ENCODE assay signal across 1 cellular context in the genomic region with DNA sequence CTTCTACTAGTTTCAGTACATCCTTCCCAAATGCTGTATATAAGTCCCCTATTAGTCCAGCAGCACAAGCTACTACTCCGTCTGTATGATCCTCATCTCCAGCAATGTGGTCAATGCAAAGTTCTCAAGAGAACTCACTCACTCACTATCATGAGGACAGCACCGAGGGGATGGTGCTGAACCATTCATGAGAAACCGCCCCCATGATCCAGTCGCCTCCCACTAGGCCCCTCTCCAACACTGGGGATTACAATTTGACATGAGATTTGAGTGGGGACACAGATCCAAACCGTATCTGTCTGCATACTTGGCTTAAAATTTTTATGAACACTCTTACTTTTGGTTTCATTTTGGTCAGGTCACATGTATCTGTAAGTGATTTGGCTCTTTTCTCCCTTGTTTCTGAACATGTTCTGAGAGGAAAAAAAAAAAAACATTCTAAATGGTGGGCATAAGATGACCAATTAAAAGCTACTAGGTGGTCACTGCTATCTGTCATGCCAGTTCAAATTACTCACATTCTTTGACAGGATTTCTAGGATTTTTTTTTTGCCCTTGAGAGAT.
TF ChIP-seq lines count a peak whose summit lies in the region.

No MANE protein-coding gene starts in this region.

TF ChIP-seq in K562, 482 proteins besides CTCF, POLR2A, EP300 and RAD21 (continued from another document and continues in another):
- TF ChIP-seq, protein P1, sequence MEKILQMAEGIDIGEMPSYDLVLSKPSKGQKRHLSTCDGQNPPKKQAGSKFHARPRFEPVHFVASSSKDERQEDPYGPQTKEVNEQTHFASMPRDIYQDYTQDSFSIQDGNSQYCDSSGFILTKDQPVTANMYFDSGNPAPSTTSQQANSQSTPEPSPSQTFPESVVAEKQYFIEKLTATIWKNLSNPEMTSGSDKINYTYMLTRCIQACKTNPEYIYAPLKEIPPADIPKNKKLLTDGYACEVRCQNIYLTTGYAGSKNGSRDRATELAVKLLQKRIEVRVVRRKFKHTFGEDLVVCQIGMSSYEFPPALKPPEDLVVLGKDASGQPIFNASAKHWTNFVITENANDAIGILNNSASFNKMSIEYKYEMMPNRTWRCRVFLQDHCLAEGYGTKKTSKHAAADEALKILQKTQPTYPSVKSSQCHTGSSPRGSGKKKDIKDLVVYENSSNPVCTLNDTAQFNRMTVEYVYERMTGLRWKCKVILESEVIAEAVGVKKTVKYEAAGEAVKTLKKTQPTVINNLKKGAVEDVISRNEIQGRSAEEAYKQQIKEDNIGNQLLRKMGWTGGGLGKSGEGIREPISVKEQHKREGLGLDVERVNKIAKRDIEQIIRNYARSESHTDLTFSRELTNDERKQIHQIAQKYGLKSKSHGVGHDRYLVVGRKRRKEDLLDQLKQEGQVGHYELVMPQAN (IDR thresholded peaks at IDR 0.05; ENCODE audit: borderline replicate concordance) = peak; percentile 47; the same call in 1 of the 2 replicates
- TF ChIP-seq, protein P2, sequence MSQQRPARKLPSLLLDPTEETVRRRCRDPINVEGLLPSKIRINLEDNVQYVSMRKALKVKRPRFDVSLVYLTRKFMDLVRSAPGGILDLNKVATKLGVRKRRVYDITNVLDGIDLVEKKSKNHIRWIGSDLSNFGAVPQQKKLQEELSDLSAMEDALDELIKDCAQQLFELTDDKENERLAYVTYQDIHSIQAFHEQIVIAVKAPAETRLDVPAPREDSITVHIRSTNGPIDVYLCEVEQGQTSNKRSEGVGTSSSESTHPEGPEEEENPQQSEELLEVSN (IDR thresholded peaks at IDR 0.05; ENCODE audit: borderline replicate concordance in 1 of 2, extremely low read depth in 1 of 2, insufficient read depth in 1 of 2, insufficient read length in 1 of 2, low read depth in 1 of 2, low read length in 1 of 2, poor library complexity in 1 of 2, severe bottlenecking in 1 of 2) = no peak
- TF ChIP-seq MBD2 (IDR thresholded peaks at IDR 0.05; ENCODE audit: borderline replicate concordance, low read depth) (no peak), XRCC5 (IDR thresholded peaks at IDR 0.05; ENCODE audit: low read depth, low read length) (no peak), ZNF780A (CRISPR knock-in tag; IDR thresholded peaks at IDR 0.05) (no peak), SIRT6 (IDR thresholded peaks at IDR 0.05; ENCODE audit: low read depth, low read length) (no peak), CBFB (CRISPR knock-in tag; IDR thresholded peaks at IDR 0.05) (no peak), RBM17 (IDR thresholded peaks at IDR 0.05; ENCODE audit: borderline replicate concordance, low read depth, low read length) (no peak), MAFG (tag; conservative IDR thresholded peaks at IDR 0.05) (peak; percentile 28; the same call in 1 of the 2 replicates), BDP1 (IDR thresholded peaks at IDR 0.05; ENCODE audit: insufficient read depth, insufficient read length) (no peak), ZNF561 (CRISPR knock-in tag; conservative IDR thresholded peaks at IDR 0.05) (no peak), ZNF408 (CRISPR knock-in tag; IDR thresholded peaks at IDR 0.05; ENCODE audit: low read depth) (no peak), ATF1 (CRISPR knock-in tag; IDR thresholded peaks at IDR 0.05) (no peak), ATF1 (tag; IDR thresholded peaks at IDR 0.05) (0 out of 2 replicates have a peak, but pooled peaks have one; percentile 38), NFE2L1 (tag; IDR thresholded peaks at IDR 0.05; ENCODE audit: borderline replicate concordance, low read depth) (no peak), ZSCAN29 (IDR thresholded peaks at IDR 0.05) (no peak), ZNF717 (CRISPR knock-in tag; IDR thresholded peaks at IDR 0.05) (no peak), CC2D1A (IDR thresholded peaks at IDR 0.05) (0 out of 2 replicates have a peak, but pooled peaks have one; percentile 16), TAF9B (IDR thresholded peaks at IDR 0.05; ENCODE audit: partially characterized antibody) (peak; percentile 48), ZNF354B (CRISPR knock-in tag; IDR thresholded peaks at IDR 0.05) (no peak), MXI1 (IDR thresholded peaks at IDR 0.05; ENCODE audit: low read depth, low read length) (no peak), CEBPG (CRISPR knock-in tag; IDR thresholded peaks at IDR 0.05) (no peak), CEBPG (tag; conservative IDR thresholded peaks at IDR 0.05 in 1 of 2, IDR thresholded peaks at IDR 0.05 in 1 of 2) (no peak), TGIF2 (CRISPR knock-in tag; IDR thresholded peaks at IDR 0.05) (no peak), ZNF384 (IDR thresholded peaks at IDR 0.05; ENCODE audit: low read depth, low read length) (no peak), SMAD2 (IDR thresholded peaks at IDR 0.05; ENCODE audit: low read depth, low read length) (no peak), STAT5A (IDR thresholded peaks at IDR 0.05; ENCODE audit: borderline replicate concordance, low read length) (no peak), ARNT (IDR thresholded peaks at IDR 0.05) (0 out of 4 replicates have a peak, but pooled peaks of 1 of the 2 experiments have one; percentile 27), ZNF324 (CRISPR knock-in tag; IDR thresholded peaks at IDR 0.05) (no peak), CBX3 (IDR thresholded peaks at IDR 0.05; ENCODE audit: borderline replicate concordance in 1 of 2, low read length in 2 of 2) (0 out of 3 replicates have a peak, but pooled peaks of 1 of the 2 experiments have one; percentile 9), SREBF1 (IDR thresholded peaks at IDR 0.05; ENCODE audit: borderline replicate concordance, low read depth, low read length) (no peak), ZNF316 (IDR thresholded peaks at IDR 0.05) (0 out of 2 replicates have a peak, but pooled peaks have one; percentile 42), PHF8 (IDR thresholded peaks at IDR 0.05; ENCODE audit: borderline replicate concordance, low read length) (0 out of 2 replicates have a peak, but pooled peaks have one; percentile 19), ZNF263 (CRISPR knock-in tag; IDR thresholded peaks at IDR 0.05; ENCODE audit: borderline replicate concordance) (no peak), SUPT5H (IDR thresholded peaks at IDR 0.05) (0 out of 2 replicates have a peak, but pooled peaks have one; percentile 45), KLF13 (tag; IDR thresholded peaks at IDR 0.05; ENCODE audit: borderline replicate concordance, low read depth) (peak; percentile 62; the same call in 1 of the 2 replicates), CTBP1 (IDR thresholded peaks at IDR 0.05; ENCODE audit: borderline replicate concordance) (no peak; the same call in 1 of the 2 replicates), CBX1 (IDR thresholded peaks at IDR 0.05; ENCODE audit: low read depth) (0 out of 2 replicates have a peak, but pooled peaks have one; percentile 22), TSC22D4 (tag; IDR thresholded peaks at IDR 0.05) (no peak), LEF1 (IDR thresholded peaks at IDR 0.05) (no peak), DNMT1 (IDR thresholded peaks at IDR 0.05) (no peak), SMC3 (conservative IDR thresholded peaks at IDR 0.05; ENCODE audit: insufficient read depth, low read depth, low read length) (no peak), MAFF (IDR thresholded peaks at IDR 0.05; ENCODE audit: low read length) (no peak), PTRF (tag; IDR thresholded peaks at IDR 0.05) (no peak), KLF6 (CRISPR knock-in tag; IDR thresholded peaks at IDR 0.05; ENCODE audit: borderline replicate concordance) (no peak), PYGO2 (tag; IDR thresholded peaks at IDR 0.05) (no peak), NBN (IDR thresholded peaks at IDR 0.05; ENCODE audit: low read depth) (0 out of 2 replicates have a peak, but pooled peaks have one; percentile 21), KDM1A (IDR thresholded peaks at IDR 0.05) (no peak), TRIM28 (IDR thresholded peaks at IDR 0.05) (peak; percentile 28; the same call in 1 of the 2 replicates), ZNF644 (tag; IDR thresholded peaks at IDR 0.05; ENCODE audit: low read depth) (peak; percentile 69; the same call in 1 of the 2 replicates), SIX5 (IDR thresholded peaks at IDR 0.05; ENCODE audit: borderline replicate concordance in 1 of 2, insufficient read depth in 1 of 2, low read depth in 1 of 2, low read length in 2 of 2) (no peak), CCNT2 (IDR thresholded peaks at IDR 0.05; ENCODE audit: borderline replicate concordance, extremely low read depth, insufficient read length, low read depth, low read length) (no peak), BACH1 (tag; IDR thresholded peaks at IDR 0.05) (0 out of 2 replicates have a peak, but pooled peaks have one; percentile 52), ZNF584 (CRISPR knock-in tag; IDR thresholded peaks at IDR 0.05; ENCODE audit: low read depth) (no peak), ZBTB8A (IDR thresholded peaks at IDR 0.05; ENCODE audit: partially characterized antibody) (no peak), ZNF3 (CRISPR knock-in tag; IDR thresholded peaks at IDR 0.05) (no peak), MTA3 (IDR thresholded peaks at IDR 0.05; ENCODE audit: borderline replicate concordance) (peak; percentile 39; the same call in 1 of the 2 replicates)
- TF ChIP-seq, protein P3, sequence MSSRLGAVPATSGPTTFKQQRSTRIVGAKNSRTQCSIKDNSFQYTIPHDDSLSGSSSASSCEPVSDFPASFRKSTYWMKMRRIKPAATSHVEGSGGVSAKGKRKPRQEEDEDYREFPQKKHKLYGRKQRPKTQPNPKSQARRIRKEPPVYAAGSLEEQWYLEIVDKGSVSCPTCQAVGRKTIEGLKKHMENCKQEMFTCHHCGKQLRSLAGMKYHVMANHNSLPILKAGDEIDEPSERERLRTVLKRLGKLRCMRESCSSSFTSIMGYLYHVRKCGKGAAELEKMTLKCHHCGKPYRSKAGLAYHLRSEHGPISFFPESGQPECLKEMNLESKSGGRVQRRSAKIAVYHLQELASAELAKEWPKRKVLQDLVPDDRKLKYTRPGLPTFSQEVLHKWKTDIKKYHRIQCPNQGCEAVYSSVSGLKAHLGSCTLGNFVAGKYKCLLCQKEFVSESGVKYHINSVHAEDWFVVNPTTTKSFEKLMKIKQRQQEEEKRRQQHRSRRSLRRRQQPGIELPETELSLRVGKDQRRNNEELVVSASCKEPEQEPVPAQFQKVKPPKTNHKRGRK (tag; IDR thresholded peaks at IDR 0.05) = no peak
- TF ChIP-seq, protein P4, sequence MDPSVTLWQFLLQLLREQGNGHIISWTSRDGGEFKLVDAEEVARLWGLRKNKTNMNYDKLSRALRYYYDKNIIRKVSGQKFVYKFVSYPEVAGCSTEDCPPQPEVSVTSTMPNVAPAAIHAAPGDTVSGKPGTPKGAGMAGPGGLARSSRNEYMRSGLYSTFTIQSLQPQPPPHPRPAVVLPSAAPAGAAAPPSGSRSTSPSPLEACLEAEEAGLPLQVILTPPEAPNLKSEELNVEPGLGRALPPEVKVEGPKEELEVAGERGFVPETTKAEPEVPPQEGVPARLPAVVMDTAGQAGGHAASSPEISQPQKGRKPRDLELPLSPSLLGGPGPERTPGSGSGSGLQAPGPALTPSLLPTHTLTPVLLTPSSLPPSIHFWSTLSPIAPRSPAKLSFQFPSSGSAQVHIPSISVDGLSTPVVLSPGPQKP (CRISPR knock-in tag; IDR thresholded peaks at IDR 0.05) = no peak
- TF ChIP-seq, protein P5, sequence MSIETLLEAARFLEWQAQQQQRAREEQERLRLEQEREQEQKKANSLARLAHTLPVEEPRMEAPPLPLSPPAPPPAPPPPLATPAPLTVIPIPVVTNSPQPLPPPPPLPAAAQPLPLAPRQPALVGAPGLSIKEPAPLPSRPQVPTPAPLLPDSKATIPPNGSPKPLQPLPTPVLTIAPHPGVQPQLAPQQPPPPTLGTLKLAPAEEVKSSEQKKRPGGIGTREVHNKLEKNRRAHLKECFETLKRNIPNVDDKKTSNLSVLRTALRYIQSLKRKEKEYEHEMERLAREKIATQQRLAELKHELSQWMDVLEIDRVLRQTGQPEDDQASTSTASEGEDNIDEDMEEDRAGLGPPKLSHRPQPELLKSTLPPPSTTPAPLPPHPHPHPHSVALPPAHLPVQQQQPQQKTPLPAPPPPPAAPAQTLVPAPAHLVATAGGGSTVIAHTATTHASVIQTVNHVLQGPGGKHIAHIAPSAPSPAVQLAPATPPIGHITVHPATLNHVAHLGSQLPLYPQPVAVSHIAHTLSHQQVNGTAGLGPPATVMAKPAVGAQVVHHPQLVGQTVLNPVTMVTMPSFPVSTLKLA (conservative IDR thresholded peaks at IDR 0.05) = peak; percentile 27 to 33; a peak in 1 of 4 replicates
- TF ChIP-seq, protein P6, sequence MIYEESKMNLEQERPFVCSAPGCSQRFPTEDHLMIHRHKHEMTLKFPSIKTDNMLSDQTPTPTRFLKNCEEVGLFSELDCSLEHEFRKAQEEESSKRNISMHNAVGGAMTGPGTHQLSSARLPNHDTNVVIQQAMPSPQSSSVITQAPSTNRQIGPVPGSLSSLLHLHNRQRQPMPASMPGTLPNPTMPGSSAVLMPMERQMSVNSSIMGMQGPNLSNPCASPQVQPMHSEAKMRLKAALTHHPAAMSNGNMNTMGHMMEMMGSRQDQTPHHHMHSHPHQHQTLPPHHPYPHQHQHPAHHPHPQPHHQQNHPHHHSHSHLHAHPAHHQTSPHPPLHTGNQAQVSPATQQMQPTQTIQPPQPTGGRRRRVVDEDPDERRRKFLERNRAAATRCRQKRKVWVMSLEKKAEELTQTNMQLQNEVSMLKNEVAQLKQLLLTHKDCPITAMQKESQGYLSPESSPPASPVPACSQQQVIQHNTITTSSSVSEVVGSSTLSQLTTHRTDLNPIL (CRISPR knock-in tag; IDR thresholded peaks at IDR 0.05) = no peak
- TF ChIP-seq, protein P7, sequence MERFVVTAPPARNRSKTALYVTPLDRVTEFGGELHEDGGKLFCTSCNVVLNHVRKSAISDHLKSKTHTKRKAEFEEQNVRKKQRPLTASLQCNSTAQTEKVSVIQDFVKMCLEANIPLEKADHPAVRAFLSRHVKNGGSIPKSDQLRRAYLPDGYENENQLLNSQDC (CRISPR knock-in tag; IDR thresholded peaks at IDR 0.05) = no peak
- TF ChIP-seq, protein P8, sequence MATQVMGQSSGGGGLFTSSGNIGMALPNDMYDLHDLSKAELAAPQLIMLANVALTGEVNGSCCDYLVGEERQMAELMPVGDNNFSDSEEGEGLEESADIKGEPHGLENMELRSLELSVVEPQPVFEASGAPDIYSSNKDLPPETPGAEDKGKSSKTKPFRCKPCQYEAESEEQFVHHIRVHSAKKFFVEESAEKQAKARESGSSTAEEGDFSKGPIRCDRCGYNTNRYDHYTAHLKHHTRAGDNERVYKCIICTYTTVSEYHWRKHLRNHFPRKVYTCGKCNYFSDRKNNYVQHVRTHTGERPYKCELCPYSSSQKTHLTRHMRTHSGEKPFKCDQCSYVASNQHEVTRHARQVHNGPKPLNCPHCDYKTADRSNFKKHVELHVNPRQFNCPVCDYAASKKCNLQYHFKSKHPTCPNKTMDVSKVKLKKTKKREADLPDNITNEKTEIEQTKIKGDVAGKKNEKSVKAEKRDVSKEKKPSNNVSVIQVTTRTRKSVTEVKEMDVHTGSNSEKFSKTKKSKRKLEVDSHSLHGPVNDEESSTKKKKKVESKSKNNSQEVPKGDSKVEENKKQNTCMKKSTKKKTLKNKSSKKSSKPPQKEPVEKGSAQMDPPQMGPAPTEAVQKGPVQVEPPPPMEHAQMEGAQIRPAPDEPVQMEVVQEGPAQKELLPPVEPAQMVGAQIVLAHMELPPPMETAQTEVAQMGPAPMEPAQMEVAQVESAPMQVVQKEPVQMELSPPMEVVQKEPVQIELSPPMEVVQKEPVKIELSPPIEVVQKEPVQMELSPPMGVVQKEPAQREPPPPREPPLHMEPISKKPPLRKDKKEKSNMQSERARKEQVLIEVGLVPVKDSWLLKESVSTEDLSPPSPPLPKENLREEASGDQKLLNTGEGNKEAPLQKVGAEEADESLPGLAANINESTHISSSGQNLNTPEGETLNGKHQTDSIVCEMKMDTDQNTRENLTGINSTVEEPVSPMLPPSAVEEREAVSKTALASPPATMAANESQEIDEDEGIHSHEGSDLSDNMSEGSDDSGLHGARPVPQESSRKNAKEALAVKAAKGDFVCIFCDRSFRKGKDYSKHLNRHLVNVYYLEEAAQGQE (CRISPR knock-in tag; IDR thresholded peaks at IDR 0.05; ENCODE audit: low read depth) = no peak
